Comparison of ENCODE assay signal across 8 cellular contexts in the genomic region with DNA sequence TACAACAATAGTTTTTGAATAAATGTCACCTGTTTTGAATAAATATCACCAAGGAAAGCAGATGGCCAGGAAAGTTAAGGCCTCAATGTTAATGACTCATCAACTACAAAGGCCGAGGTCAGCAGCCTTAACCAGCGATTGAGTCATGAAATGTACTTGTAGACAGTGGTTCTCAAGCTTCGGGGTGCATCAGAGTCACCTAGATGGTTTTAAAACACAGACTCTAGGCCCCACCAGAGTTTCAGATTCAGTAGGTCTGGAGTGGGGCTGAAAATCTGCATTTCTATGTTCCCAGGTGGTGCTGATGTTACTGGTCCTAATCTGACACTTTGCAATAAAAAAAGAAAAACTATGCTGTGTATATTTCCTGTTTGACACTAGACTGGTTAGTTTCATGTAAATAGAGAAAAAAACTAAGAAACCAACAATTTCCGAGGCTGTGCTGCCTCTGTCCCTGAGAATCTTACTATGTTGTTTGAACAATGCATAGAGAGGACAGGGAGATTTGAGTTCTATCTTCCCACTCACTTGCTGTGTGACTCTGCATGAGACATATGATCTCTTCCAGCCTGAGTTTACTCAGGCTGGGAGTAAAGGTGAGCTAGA. TPM values are rescaled to one million over a fixed set of nuclear protein-coding genes. Genes with fewer than 3 reads are reported as not detected.
DNase-seq lines count a peak whose midpoint lies in the region; ATAC-seq, FAIRE-seq and TF ChIP-seq lines count a peak whose summit lies in the region.

No MANE protein-coding gene starts in this region.

- CTCF ChIA-PET in CD4-positive, alpha-beta T cell (lab: Charles Lee), result interaction anchor here (1.0 to 1.4 kb wide), 2 partner anchors 8 to 12 kb away, joined by 3 to 4 read pairs; no protein-coding TSS in a partner anchor

- no peaks in the 10 kb centered on the region for H3K4me1 ChIP-seq in kidney (ENCODE audit: control insufficient read depth in 1 of 2, insufficient read depth in 1 of 2, low read depth in 1 of 2, low read length in 2 of 2)

- no peak for TF ChIP-seq POLR2A in erythroblast (IDR thresholded peaks at IDR 0.05; ENCODE audit: low read length)

- DNase-seq in CD4-positive, alpha-beta T cell, result peak in 8 of 10 experiments; percentile 23 to 45 (median 42)
- DNase-seq in GM20000 (ENCODE audit: low spot score), result peak; percentile 58
- peak; percentile 80 to 83 for DNase-seq in erythroblast (lab: John Stamatoyannopoulos, UW)
- DNase-seq in stimulated activated CD4-positive, alpha-beta T cell treated with anti-CD3 and anti-CD28 coated beads, Interleukin-4, amount 100 ng/mL, for 4 hours, result peak; percentile 19 to 59
- DNase-seq in NCI-H1048 (lab: John Stamatoyannopoulos, UW), result no peak
- DNase-seq in kidney, result no peak

- intact Hi-C loops in CD4-positive, alpha-beta T cell (cut with DNase I, micrococcal nuclease), result no loop called here
- intact Hi-C loops in kidney (cut with DNase I), result no loop called here

- peaks cover 93% of the 10 kb centered on the region for H3K4me1 Mint-ChIP-seq in CD4-positive, alpha-beta T cell (ENCODE audit: low read depth)

- no peaks in the 10 kb centered on the region for H3K9me3 ChIP-seq in CD4-positive, alpha-beta T cell (ENCODE audit: control insufficient read depth, low read length)
- no peaks in the 10 kb centered on the region for H3K9me3 ChIP-seq in kidney (ENCODE audit: control insufficient read depth in 1 of 2, low read length in 2 of 2)

- ATAC-seq in CD4-positive, alpha-beta T cell (ENCODE audit: poor library complexity), result peak; percentile 65
- peak; percentile 77 for ATAC-seq in HG03571 (IDR thresholded peaks at IDR 0.05; ENCODE audit: unreplicated experiment)
- peak; percentile 85 to 86 for ATAC-seq in activated CD4-positive, CD25-positive, alpha-beta regulatory T cell treated with anti-CD3 and anti-CD28 coated beads, Interleukin-2, amount 50 U/mL, for 24 hours

- no peaks in the 10 kb centered on the region for H3K36me3 Mint-ChIP-seq in CD4-positive, alpha-beta T cell (ENCODE audit: low read depth)

- no peak for FAIRE-seq in kidney (lab: Jason Lieb, UNC)

- peak overlapping the region; percentile 47 for H3K4me3 Mint-ChIP-seq in CD4-positive, alpha-beta T cell

- H3K27ac Mint-ChIP-seq in CD4-positive, alpha-beta T cell, result peak overlapping the region; percentile 94

- TF ChIP-seq CTCF in CD4-positive, alpha-beta T cell (IDR thresholded peaks at IDR 0.05), result no peak
- TF ChIP-seq CTCF in GM20000 (IDR thresholded peaks at IDR 0.05; ENCODE audit: extremely low read depth, missing control alignments) (no peak), kidney (IDR thresholded peaks at IDR 0.05; ENCODE audit: borderline replicate concordance, extremely low read depth, insufficient read depth) (no peak)

- no peaks in the 10 kb centered on the region for H3K36me3 ChIP-seq in kidney (ENCODE audit: control insufficient read depth in 1 of 2, insufficient read depth in 2 of 2, low read length in 2 of 2)

- peak overlapping the region; percentile 69 for H3K27ac ChIP-seq in CD4-positive, alpha-beta T cell (ENCODE audit: low read depth, low read length)
- no peak overlapping the region for H3K27ac ChIP-seq in kidney (ENCODE audit: low read depth in 2 of 2, low read length in 2 of 2)

- POLR2A ChIA-PET in CD4-positive, alpha-beta T cell (lab: Charles Lee), result interaction anchor here (1.4 to 4.4 kb wide), 3 partner anchors 12 to 39 kb away, joined by 4 to 37 read pairs (median 5); a partner anchor contains a TSS

- H3K9me3 Mint-ChIP-seq in CD4-positive, alpha-beta T cell, result no peaks in the 10 kb centered on the region

- H3K27me3 Mint-ChIP-seq in CD4-positive, alpha-beta T cell, result no peaks in the 10 kb centered on the region

- H3K9ac ChIP-seq in kidney (ENCODE audit: low read length in 2 of 2), result no peak overlapping the region

- H3K4me3 ChIP-seq in kidney (ENCODE audit: low read length in 2 of 2), result no peak overlapping the region

- no peaks in the 10 kb centered on the region for H3K27me3 ChIP-seq in CD4-positive, alpha-beta T cell (ENCODE audit: control insufficient read depth, insufficient read depth, low read length)

RNA-seq across cellular contexts. Expression of a gene that starts 9.8 kb away (rescaled TPM):
- 1 to 10 TPM; 9.0 TPM for total RNA-seq in CD4-positive, alpha-beta T cell
- 45.8 TPM for total RNA-seq in kidney
- polyA plus RNA-seq in kidney (ENCODE audit: insufficient read depth, low read depth, low replicate concordance), result 10.1 TPM

RNA-seq across cellular contexts. Expression of a gene that starts 39.1 kb away (rescaled TPM):
- 10 to 100 TPM in 1 of 2 experiments, 1 to 10 TPM in 1; 6.2 to 10.1 TPM for total RNA-seq in CD4-positive, alpha-beta T cell
- total RNA-seq in kidney, result 15.9 TPM
- 21.0 TPM for polyA plus RNA-seq in kidney (ENCODE audit: insufficient read depth, low read depth, low replicate concordance)

RNA-seq across cellular contexts. Expression of a gene that starts 39.2 kb away (rescaled TPM):
- total RNA-seq in CD4-positive, alpha-beta T cell, result 10 to 100 TPM; 21.5 to 21.6 TPM
- total RNA-seq in kidney, result 17.6 TPM
- polyA plus RNA-seq in kidney (ENCODE audit: insufficient read depth, low read depth, low replicate concordance), result 17.4 TPM

Comparison
In these comparisons a context has a peak if more than half of its experiments do, and no peak if none do; other contexts are left out.
1. DNase-seq: peak in CD4-positive, alpha-beta T cell (8 of 10), GM20000 (single experiment), erythroblast (2 of 2) and stimulated activated CD4-positive, alpha-beta T cell treated with anti-CD3 and anti-CD28 coated beads, Interleukin-4, amount 100 ng/mL, for 4 hours (2 of 2); none in NCI-H1048 (single experiment) and kidney (single experiment).
2. Peak in every context shown above with its lines, with median percentiles within 50 percentile points of each other: ATAC-seq.